In genomic region chr18:3455090-3455640, GRCh38 we compare ENCODE assay signal across 8 cellular contexts. TPM values are rescaled to one million over a fixed set of nuclear protein-coding genes. Genes with fewer than 3 reads are reported as not detected.
DNase-seq lines count a peak whose midpoint lies in the region; ATAC-seq and TF ChIP-seq lines count a peak whose summit lies in the region.

No MANE protein-coding gene starts in this region.

- H3K4me3 ChIP-seq in suprapubic skin: peak overlapping the region; percentile 90

- DNase-seq in activated CD4-positive, alpha-beta T cell treated with anti-CD3 and anti-CD28 coated beads for 36 hours: no peak
- no peak for DNase-seq in activated CD4-positive, alpha-beta T cell treated with anti-CD3 and anti-CD28 coated beads, Interleukin-2, amount 50 U/mL, for 4 hours
- no peak for DNase-seq in activated naive CD8-positive, alpha-beta T cell treated with anti-CD3 and anti-CD28 coated beads, Interleukin-2, amount 50 U/mL, for 24 hours
- DNase-seq in immature natural killer cell (no peak), suprapubic skin (ENCODE audit: low spot score in 2 of 2) (no peak), SIG-M5 treated with dmso at 0.1 percent for 504 hours (lab: John Stamatoyannopoulos, UW; ENCODE audit: unreplicated experiment) (no peak), hippocampal formation (lab: John Stamatoyannopoulos, UW) (no peak)
- DNase-seq in stimulated activated CD4-positive, alpha-beta T cell treated with anti-CD3 and anti-CD28 coated beads, Interleukin-12 subunit alpha, Interleukin-12 subunit beta, amount 100 ng/mL, for 4 hours: no peak

- POLR2A ChIA-PET in activated CD4-positive, alpha-beta T cell treated with anti-CD3 and anti-CD28 coated beads for 36 hours (lab: Charles Lee): no interaction called here

- no peaks in the 10 kb centered on the region for H3K9me3 ChIP-seq in suprapubic skin

- no peaks in the 10 kb centered on the region for H3K27me3 ChIP-seq in suprapubic skin

- intact Hi-C loops in activated CD4-positive, alpha-beta T cell treated with anti-CD3 and anti-CD28 coated beads for 36 hours (cut with DNase I, micrococcal nuclease): loop anchor here (2.0 kb wide), 2 partner anchors 198 to 208 kb away; no protein-coding TSS in a partner anchor

- no peak for ATAC-seq in activated CD4-positive, alpha-beta T cell treated with anti-CD3 and anti-CD28 coated beads for 36 hours
- ATAC-seq in activated naive CD8-positive, alpha-beta T cell treated with anti-CD3 and anti-CD28 coated beads, Interleukin-2, amount 50 U/mL, for 24 hours: no peak

- H3K4me1 ChIP-seq in suprapubic skin: peaks cover 67% of the 10 kb centered on the region

- H3K27ac Mint-ChIP-seq in activated CD4-positive, alpha-beta T cell treated with anti-CD3 and anti-CD28 coated beads for 36 hours: peak overlapping the region; percentile 55
- H3K27ac Mint-ChIP-seq in activated naive CD8-positive, alpha-beta T cell treated with anti-CD3 and anti-CD28 coated beads, Interleukin-2, amount 50 U/mL, for 24 hours: peak overlapping the region; percentile 100
- peak overlapping the region in 4 of 6 donors; percentile 28 to 100 (median 96) for H3K27ac Mint-ChIP-seq in immature natural killer cell

- H3K9me3 Mint-ChIP-seq in activated CD4-positive, alpha-beta T cell treated with anti-CD3 and anti-CD28 coated beads for 36 hours (ENCODE audit: low read depth): no peaks in the 10 kb centered on the region
- no peaks in the 10 kb centered on the region for H3K9me3 Mint-ChIP-seq in activated naive CD8-positive, alpha-beta T cell treated with anti-CD3 and anti-CD28 coated beads, Interleukin-2, amount 50 U/mL, for 24 hours
- no peaks in the 10 kb centered on the region for H3K9me3 Mint-ChIP-seq in immature natural killer cell

- H3K4me1 Mint-ChIP-seq in activated CD4-positive, alpha-beta T cell treated with anti-CD3 and anti-CD28 coated beads for 36 hours: peaks cover 69% of the 10 kb centered on the region
- H3K4me1 Mint-ChIP-seq in activated naive CD8-positive, alpha-beta T cell treated with anti-CD3 and anti-CD28 coated beads, Interleukin-2, amount 50 U/mL, for 24 hours: peaks cover 73% of the 10 kb centered on the region
- H3K4me1 Mint-ChIP-seq in immature natural killer cell: peaks cover 53 to 68% of the 10 kb centered on the region in 2 donors

- H3K36me3 ChIP-seq in suprapubic skin: peaks cover 32% of the 10 kb centered on the region

- peaks cover 56% of the 10 kb centered on the region for H3K36me3 Mint-ChIP-seq in activated CD4-positive, alpha-beta T cell treated with anti-CD3 and anti-CD28 coated beads for 36 hours (ENCODE audit: low read depth)
- peaks cover 60% of the 10 kb centered on the region for H3K36me3 Mint-ChIP-seq in activated naive CD8-positive, alpha-beta T cell treated with anti-CD3 and anti-CD28 coated beads, Interleukin-2, amount 50 U/mL, for 24 hours (ENCODE audit: low read depth)
- H3K36me3 Mint-ChIP-seq in immature natural killer cell: peaks cover 6 to 21% (median 11%) of the 10 kb centered on the region in 3 donors

- no peak for TF ChIP-seq CTCF in suprapubic skin (IDR thresholded peaks at IDR 0.05)

- no peaks in the 10 kb centered on the region for H3K27me3 Mint-ChIP-seq in activated CD4-positive, alpha-beta T cell treated with anti-CD3 and anti-CD28 coated beads for 36 hours
- no peaks in the 10 kb centered on the region for H3K27me3 Mint-ChIP-seq in activated naive CD8-positive, alpha-beta T cell treated with anti-CD3 and anti-CD28 coated beads, Interleukin-2, amount 50 U/mL, for 24 hours
- peaks cover 10 to 21% (median 19%) of the 10 kb centered on the region in 3 donors for H3K27me3 Mint-ChIP-seq in immature natural killer cell (ENCODE audit: low read depth in 3 of 3)

- WGBS in suprapubic skin: 23% methylated on average over 3 of the region's 3 CpGs

- H3K4me3 Mint-ChIP-seq in activated CD4-positive, alpha-beta T cell treated with anti-CD3 and anti-CD28 coated beads for 36 hours: peak overlapping the region; percentile 94
- peak overlapping the region; percentile 94 for H3K4me3 Mint-ChIP-seq in activated naive CD8-positive, alpha-beta T cell treated with anti-CD3 and anti-CD28 coated beads, Interleukin-2, amount 50 U/mL, for 24 hours
- H3K4me3 Mint-ChIP-seq in immature natural killer cell: peak overlapping the region in 3 of 5 donors; percentile 0 to 95 (median 27)

- TF ChIP-seq EP300 in suprapubic skin (IDR thresholded peaks at IDR 0.05): no peak

- peak overlapping the region; percentile 100 for H3K27ac ChIP-seq in suprapubic skin

- CTCF ChIA-PET in activated CD4-positive, alpha-beta T cell treated with anti-CD3 and anti-CD28 coated beads for 36 hours (lab: Charles Lee): interaction anchor here (0.6 to 5.4 kb wide), 28 partner anchors 11 to 415 kb away, joined by 3 to 54 read pairs (median 4); no protein-coding TSS in a partner anchor

- TF ChIP-seq POLR2A in suprapubic skin (IDR thresholded peaks at IDR 0.05): no peak

RNA-seq across cellular contexts. Expression of gene TGIF1, which starts 5.2 kb away (rescaled TPM):
- total RNA-seq in activated CD4-positive, alpha-beta T cell treated with anti-CD3 and anti-CD28 coated beads for 36 hours: 10 to 100 TPM; 42.7 to 46.3 TPM
- polyA plus RNA-seq in immature natural killer cell: 10 to 100 TPM; 16.0 to 31.7 (median 18.3) TPM
- total RNA-seq in suprapubic skin: 100 to 1,000 TPM in 2 of 4 donors, 10 to 100 TPM in 2; 89.4 to 122 (median 108) TPM

Comparison
In these comparisons a context has a peak if more than half of its experiments do, and no peak if none do; other contexts are left out.
1. H3K4me3 Mint-ChIP-seq: peak in every context shown above with its lines; median percentile 94 in activated CD4-positive, alpha-beta T cell treated with anti-CD3 and anti-CD28 coated beads for 36 hours; 94 in activated naive CD8-positive, alpha-beta T cell treated with anti-CD3 and anti-CD28 coated beads, Interleukin-2, amount 50 U/mL, for 24 hours; 27 in immature natural killer cell.